In genomic region chr21:44917446-44918106, GRCh38 we compare ENCODE assay signal across 14 cellular contexts. TPM values are rescaled to one million over a fixed set of nuclear protein-coding genes. Genes with fewer than 3 reads are reported as not detected.
DNase-seq lines count a peak whose midpoint lies in the region; ATAC-seq and TF ChIP-seq lines count a peak whose summit lies in the region.
"Had no signal": no experiment of that assay in that cellular context is flagged by ENCODE, and none has a peak within 500 bp of the region (broad histone marks: within the 10 kb centered on the region; RNA-seq: fewer than 3 reads in every experiment).

No MANE protein-coding gene starts in this region.

- H3K27me3 Mint-ChIP-seq in T-helper 2 cell treated with Interferon-gamma antibody and Interleukin-4, amounts not matched to agents 5 μg/mL and 100 μg/mL, for 36 hours (ENCODE audit: low read depth) = no peaks in the 10 kb centered on the region
- no peaks in the 10 kb centered on the region for H3K27me3 Mint-ChIP-seq in IgD-negative memory B cell
- H3K27me3 Mint-ChIP-seq in activated naive CD8-positive, alpha-beta T cell treated with anti-CD3 and anti-CD28 coated beads, Interleukin-2, amount 50 U/mL, for 24 hours = no peaks in the 10 kb centered on the region
- no peaks in the 10 kb centered on the region for H3K27me3 Mint-ChIP-seq in naive thymus-derived CD4-positive, alpha-beta T cell
- H3K27me3 Mint-ChIP-seq in WTC11 (ENCODE audit: low read depth) = no peaks in the 10 kb centered on the region

- H3K9me3 ChIP-seq in naive thymus-derived CD4-positive, alpha-beta T cell (ENCODE audit: control insufficient read depth in 2 of 3, low read length in 3 of 3) = no peaks in the 10 kb centered on the region

- no peak for TF ChIP-seq CTCF in WTC11 (IDR thresholded peaks at IDR 0.05)

- peaks cover 50% of the 10 kb centered on the region for H3K4me1 Mint-ChIP-seq in T-helper 2 cell treated with Interferon-gamma antibody and Interleukin-4, amounts not matched to agents 5 μg/mL and 100 μg/mL, for 36 hours (ENCODE audit: low read depth)
- peaks cover 27 to 53% (median 45%) of the 10 kb centered on the region in 3 donors for H3K4me1 Mint-ChIP-seq in IgD-negative memory B cell
- H3K4me1 Mint-ChIP-seq in activated naive CD8-positive, alpha-beta T cell treated with anti-CD3 and anti-CD28 coated beads, Interleukin-2, amount 50 U/mL, for 24 hours = peaks cover 76% of the 10 kb centered on the region
- peaks cover 54 to 83% (median 69%) of the 10 kb centered on the region in 7 donors for H3K4me1 Mint-ChIP-seq in naive thymus-derived CD4-positive, alpha-beta T cell
- H3K4me1 Mint-ChIP-seq in WTC11 = 0 out of 2 replicates have a peak, but pooled peaks cover 4% of the 10 kb centered on the region

- CTCF ChIA-PET in naive thymus-derived CD4-positive, alpha-beta T cell (lab: Charles Lee) = interaction anchor here (0.6 to 4.1 kb wide), 6 partner anchors 8 to 13 kb away, joined by 4 to 19 read pairs (median 5); no protein-coding TSS in a partner anchor
- CTCF ChIA-PET in WTC11 (lab: Charles Lee) = interaction anchor here (0.9 to 1.5 kb wide), 2 partner anchors 12 to 220 kb away, joined by 3 read pairs; no protein-coding TSS in a partner anchor

- H3K36me3 Mint-ChIP-seq in T-helper 2 cell treated with Interferon-gamma antibody and Interleukin-4, amounts not matched to agents 5 μg/mL and 100 μg/mL, for 36 hours (ENCODE audit: low read depth) = peaks cover 46% of the 10 kb centered on the region
- H3K36me3 Mint-ChIP-seq in IgD-negative memory B cell = peaks cover 2% of the 10 kb centered on the region
- H3K36me3 Mint-ChIP-seq in activated naive CD8-positive, alpha-beta T cell treated with anti-CD3 and anti-CD28 coated beads, Interleukin-2, amount 50 U/mL, for 24 hours (ENCODE audit: low read depth) = peaks cover 29% of the 10 kb centered on the region
- peaks cover 4 to 47% (median 17%) of the 10 kb centered on the region in 5 donors for H3K36me3 Mint-ChIP-seq in naive thymus-derived CD4-positive, alpha-beta T cell
- H3K36me3 Mint-ChIP-seq in WTC11 = no peaks in the 10 kb centered on the region

- H3K27ac ChIP-seq in naive thymus-derived CD4-positive, alpha-beta T cell (ENCODE audit: low read depth, low read length) = peak overlapping the region; percentile 72
- H3K27ac ChIP-seq: VCaP had no signal

- intact Hi-C loops in naive thymus-derived CD4-positive, alpha-beta T cell (cut with micrococcal nuclease) = loop anchor here in 1 of 2 donors (2.0 kb wide), 1 partner anchor 997 kb away; no protein-coding TSS in a partner anchor

- no peaks in the 10 kb centered on the region for H3K9me3 Mint-ChIP-seq in T-helper 2 cell treated with Interferon-gamma antibody and Interleukin-4, amounts not matched to agents 5 μg/mL and 100 μg/mL, for 36 hours
- H3K9me3 Mint-ChIP-seq in IgD-negative memory B cell = no peaks in the 10 kb centered on the region
- no peaks in the 10 kb centered on the region for H3K9me3 Mint-ChIP-seq in activated naive CD8-positive, alpha-beta T cell treated with anti-CD3 and anti-CD28 coated beads, Interleukin-2, amount 50 U/mL, for 24 hours
- H3K9me3 Mint-ChIP-seq in naive thymus-derived CD4-positive, alpha-beta T cell = no peaks in the 10 kb centered on the region
- no peaks in the 10 kb centered on the region for H3K9me3 Mint-ChIP-seq in WTC11
- H3K9me3 Mint-ChIP-seq: neural crest cell had no signal

- peak overlapping the region; percentile 97 for H3K4me3 Mint-ChIP-seq in T-helper 2 cell treated with Interferon-gamma antibody and Interleukin-4, amounts not matched to agents 5 μg/mL and 100 μg/mL, for 36 hours
- H3K4me3 Mint-ChIP-seq in IgD-negative memory B cell (peak overlapping the region; percentile 48 to 86 (median 82)), WTC11 (no peak overlapping the region)
- H3K4me3 Mint-ChIP-seq in activated naive CD8-positive, alpha-beta T cell treated with anti-CD3 and anti-CD28 coated beads, Interleukin-2, amount 50 U/mL, for 24 hours = peak overlapping the region; percentile 100
- peak overlapping the region; percentile 88 to 100 (median 96) for H3K4me3 Mint-ChIP-seq in naive thymus-derived CD4-positive, alpha-beta T cell
- H3K4me3 Mint-ChIP-seq: neural crest cell had no signal

- H3K36me3 ChIP-seq in naive thymus-derived CD4-positive, alpha-beta T cell (ENCODE audit: control insufficient read depth in 2 of 3, insufficient read depth in 3 of 3, low read length in 3 of 3) = peaks cover 0 to 32% (median 4%) of the 10 kb centered on the region in 3 experiments

- peak overlapping the region; percentile 57 for H3K27ac Mint-ChIP-seq in T-helper 2 cell treated with Interferon-gamma antibody and Interleukin-4, amounts not matched to agents 5 μg/mL and 100 μg/mL, for 36 hours
- H3K27ac Mint-ChIP-seq in IgD-negative memory B cell = peak overlapping the region in 1 of 3 donors; percentile 85
- peak overlapping the region; percentile 70 for H3K27ac Mint-ChIP-seq in activated naive CD8-positive, alpha-beta T cell treated with anti-CD3 and anti-CD28 coated beads, Interleukin-2, amount 50 U/mL, for 24 hours
- H3K27ac Mint-ChIP-seq in naive thymus-derived CD4-positive, alpha-beta T cell = peak overlapping the region; percentile 79 to 98 (median 93)
- H3K27ac Mint-ChIP-seq in WTC11 = no peak overlapping the region

- H3K4me3 ChIP-seq in naive thymus-derived CD4-positive, alpha-beta T cell (ENCODE audit: low read length) = peak overlapping the region; percentile 88

- no peaks in the 10 kb centered on the region for H3K27me3 ChIP-seq in naive thymus-derived CD4-positive, alpha-beta T cell (ENCODE audit: control insufficient read depth in 2 of 2, insufficient read depth in 2 of 2, low read length in 2 of 2)

- no peak for ATAC-seq in activated naive CD8-positive, alpha-beta T cell treated with anti-CD3 and anti-CD28 coated beads, Interleukin-2, amount 50 U/mL, for 24 hours
- ATAC-seq in naive thymus-derived CD4-positive, alpha-beta T cell = no peak
- ATAC-seq in HG03378 (IDR thresholded peaks at IDR 0.05; ENCODE audit: unreplicated experiment) (no peak), WTC11 (no peak)
- ATAC-seq: Right ventricle myocardium inferior had no signal

- POLR2A ChIA-PET in naive thymus-derived CD4-positive, alpha-beta T cell (lab: Charles Lee) = interaction anchor here (0.6 to 17.4 kb wide), 11 partner anchors 6 to 190 kb away, joined by 3 to 569 read pairs (median 4); partner anchors contain the start of gene PTTG1IP
- POLR2A ChIA-PET in WTC11 (lab: Charles Lee) = no interaction called here

- DNase-seq in T-helper 2 cell treated with Interferon-gamma antibody and Interleukin-4, amounts not matched to agents 5 μg/mL and 100 μg/mL, for 36 hours (ENCODE audit: low spot score) = no peak
- DNase-seq in T-helper 2 cell (no peak), WTC11 (ENCODE audit: low spot score) (no peak)
- DNase-seq in activated naive CD8-positive, alpha-beta T cell treated with anti-CD3 and anti-CD28 coated beads, Interleukin-2, amount 50 U/mL, for 24 hours = no peak
- no peak for DNase-seq in naive thymus-derived CD4-positive, alpha-beta T cell
- DNase-seq in stimulated activated CD4-positive, alpha-beta T cell treated with anti-CD3 and anti-CD28 coated beads, Interleukin-12 subunit alpha, Interleukin-12 subunit beta, amount 100 ng/mL, for 4 hours = no peak
- DNase-seq: 8988T, caudate nucleus, left colon had no signal

- peaks cover 57 to 61% of the 10 kb centered on the region in 2 donors for H3K4me1 ChIP-seq in naive thymus-derived CD4-positive, alpha-beta T cell (ENCODE audit: control insufficient read depth in 2 of 2, insufficient read depth in 2 of 2, low read length in 2 of 2)

TF ChIP-seq in WTC11, 78 proteins besides CTCF, POLR2A, EP300 and RAD21 (continues in another document):
- TF ChIP-seq FOXK1 (CRISPR knock-in tag; IDR thresholded peaks at IDR 0.05) (no peak), ATF1 (CRISPR knock-in tag; IDR thresholded peaks at IDR 0.05) (no peak), MXD4 (CRISPR knock-in tag; IDR thresholded peaks at IDR 0.05; ENCODE audit: borderline replicate concordance) (no peak), EMX1 (CRISPR knock-in tag; IDR thresholded peaks at IDR 0.05) (no peak), NR3C1 (CRISPR knock-in tag; conservative IDR thresholded peaks at IDR 0.05; ENCODE audit: low read depth) (no peak), ETV6 (CRISPR knock-in tag; IDR thresholded peaks at IDR 0.05) (no peak), SMAD4 (CRISPR knock-in tag; IDR thresholded peaks at IDR 0.05) (no peak)
- TF ChIP-seq, protein P1, sequence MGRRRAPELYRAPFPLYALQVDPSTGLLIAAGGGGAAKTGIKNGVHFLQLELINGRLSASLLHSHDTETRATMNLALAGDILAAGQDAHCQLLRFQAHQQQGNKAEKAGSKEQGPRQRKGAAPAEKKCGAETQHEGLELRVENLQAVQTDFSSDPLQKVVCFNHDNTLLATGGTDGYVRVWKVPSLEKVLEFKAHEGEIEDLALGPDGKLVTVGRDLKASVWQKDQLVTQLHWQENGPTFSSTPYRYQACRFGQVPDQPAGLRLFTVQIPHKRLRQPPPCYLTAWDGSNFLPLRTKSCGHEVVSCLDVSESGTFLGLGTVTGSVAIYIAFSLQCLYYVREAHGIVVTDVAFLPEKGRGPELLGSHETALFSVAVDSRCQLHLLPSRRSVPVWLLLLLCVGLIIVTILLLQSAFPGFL (CRISPR knock-in tag; IDR thresholded peaks at IDR 0.05; ENCODE audit: borderline replicate concordance) = no peak

RNA-seq across cellular contexts. Expression of gene ITGB2, which starts 3.1 kb away (rescaled TPM):
- polyA plus RNA-seq in IgD-negative memory B cell = 294 TPM
- 100 to 1,000 TPM; 280 to 877 (median 371) TPM for total RNA-seq in naive thymus-derived CD4-positive, alpha-beta T cell
- polyA plus RNA-seq in naive thymus-derived CD4-positive, alpha-beta T cell = 100 to 1,000 TPM; 459 to 768 TPM
- 1.0 to 1.5 TPM (median 1.5 TPM) in 3 replicates for total RNA-seq in WTC11 (2021)

RNA-seq across cellular contexts. Expression of gene SLX9, which starts 22.3 kb away (rescaled TPM):
- polyA plus RNA-seq in IgD-negative memory B cell = 12.3 TPM
- total RNA-seq in naive thymus-derived CD4-positive, alpha-beta T cell = 10 to 100 TPM; 17.8 to 46.4 (median 20.6) TPM
- 10 to 100 TPM; 13.2 to 14.9 TPM for polyA plus RNA-seq in naive thymus-derived CD4-positive, alpha-beta T cell
- total RNA-seq in WTC11 (2021) = 72.8 to 81.0 TPM (median 77.2 TPM) in 3 replicates

RNA-seq across cellular contexts. Expression of gene PTTG1IP, which starts 44.1 kb away (rescaled TPM):
- 44.7 TPM for polyA plus RNA-seq in IgD-negative memory B cell
- 100 to 1,000 TPM in 2 of 5 experiments, 10 to 100 TPM in 3; 83.8 to 122 (median 95.6) TPM for total RNA-seq in naive thymus-derived CD4-positive, alpha-beta T cell
- polyA plus RNA-seq in naive thymus-derived CD4-positive, alpha-beta T cell = 10 to 100 TPM; 60.9 to 79.8 TPM
- total RNA-seq in WTC11 (2021) = 96.0 to 117 TPM (median 112 TPM) in 3 replicates

Comparison
In these comparisons a context has a peak if more than half of its experiments do, and no peak if none do; other contexts are left out.
1. RNA of gene ITGB2, which starts 3.1 kb away (total RNA-seq): 280 to 877 TPM in naive thymus-derived CD4-positive, alpha-beta T cell; 1.0 to 1.5 TPM in WTC11; every median in the first group is over 100 times any median in the second.